8 cellular contexts compared by ENCODE assay signal in the genomic region with DNA sequence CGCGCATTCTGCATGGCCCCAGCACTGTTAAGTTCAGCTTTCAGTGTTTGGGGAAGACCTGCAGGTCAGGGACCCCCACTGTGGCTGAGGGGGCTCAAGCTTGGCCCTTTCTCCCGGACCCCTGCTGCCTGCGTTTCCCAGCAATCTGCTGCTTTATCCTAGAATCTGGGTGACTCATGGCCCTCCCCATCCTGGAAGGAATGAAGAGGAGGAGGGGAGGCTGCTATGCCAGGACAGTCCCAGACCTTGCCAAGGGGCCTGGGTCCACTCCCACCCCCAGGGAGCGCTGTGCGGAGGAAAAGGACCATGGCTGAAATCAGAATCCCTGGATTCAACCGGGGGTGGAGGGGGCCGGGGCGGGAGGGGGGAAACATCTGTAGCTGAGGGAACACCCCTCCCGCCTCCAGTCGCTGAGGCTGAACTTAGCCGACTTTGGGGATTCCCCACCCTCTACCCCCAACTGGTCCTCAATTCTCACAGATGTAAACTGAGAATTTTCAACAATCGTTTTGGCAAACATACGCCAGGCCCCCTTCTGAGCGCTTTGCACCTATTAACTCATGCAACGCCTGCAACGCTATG. TPM values are rescaled to one million over a fixed set of nuclear protein-coding genes. Genes with fewer than 3 reads are reported as not detected.
A peak's percentile ranks its signal among the peaks of the same experiment; 100 is the strongest.
DNase-seq lines count a peak whose midpoint lies in the region; ATAC-seq and TF ChIP-seq lines count a peak whose summit lies in the region.

No MANE protein-coding gene starts in this region.

- H3K27ac Mint-ChIP-seq in activated naive CD4-positive, alpha-beta T cell treated with anti-CD3 and anti-CD28 coated beads, Interleukin-2, amount 50 U/mL, for 24 hours = no peak overlapping the region
- H3K27ac Mint-ChIP-seq in activated naive CD4-positive, alpha-beta T cell treated with anti-CD3 and anti-CD28 coated beads, Interleukin-2, amount 50 U/mL, for 72 hours = no peak overlapping the region

- H3K36me3 Mint-ChIP-seq in activated naive CD4-positive, alpha-beta T cell treated with anti-CD3 and anti-CD28 coated beads, Interleukin-2, amount 50 U/mL, for 24 hours = peaks cover 3% of the 10 kb centered on the region
- H3K36me3 Mint-ChIP-seq in activated naive CD4-positive, alpha-beta T cell treated with anti-CD3 and anti-CD28 coated beads, Interleukin-2, amount 50 U/mL, for 72 hours = peaks cover 11 to 16% of the 10 kb centered on the region in 2 donors

- H3K4me3 ChIP-seq in thyroid gland (replicated peaks in 1 of 3) = peak overlapping the region in 1 of 3 donors; percentile 53

- TF ChIP-seq CTCF in thyroid gland (IDR thresholded peaks at IDR 0.05) = peak in 1 of 6 experiments; percentile 4

- peak overlapping the region; percentile 81 for H3K4me3 Mint-ChIP-seq in activated naive CD4-positive, alpha-beta T cell treated with anti-CD3 and anti-CD28 coated beads, Interleukin-2, amount 50 U/mL, for 24 hours

- H3K27me3 ChIP-seq in thyroid gland = no peaks in the 10 kb centered on the region

- no peak for ATAC-seq in activated naive CD4-positive, alpha-beta T cell treated with anti-CD3 and anti-CD28 coated beads, Interleukin-2, amount 50 U/mL, for 72 hours
- no peak for ATAC-seq in GM18867 (IDR thresholded peaks at IDR 0.05; ENCODE audit: unreplicated experiment)

- H3K9me3 ChIP-seq in thyroid gland = no peaks in the 10 kb centered on the region

- peak overlapping the region in 1 of 3 donors; percentile 65 for H3K27ac ChIP-seq in thyroid gland

- peaks cover 8% of the 10 kb centered on the region in 2 donors for H3K4me1 ChIP-seq in thyroid gland

- intact Hi-C loops in thyroid gland (cut with DNase I) = no loop called here

- H3K4me1 Mint-ChIP-seq in activated naive CD4-positive, alpha-beta T cell treated with anti-CD3 and anti-CD28 coated beads, Interleukin-2, amount 50 U/mL, for 24 hours = peaks cover 8% of the 10 kb centered on the region

- DNase-seq in activated naive CD4-positive, alpha-beta T cell treated with anti-CD3 and anti-CD28 coated beads, Interleukin-2, amount 50 U/mL, for 72 hours (ENCODE audit: low spot score in 2 of 2) = no peak
- DNase-seq in amniotic stem cell (lab: John Stamatoyannopoulos, UW) (peak; percentile 28), iPS-NIHi11 (ENCODE audit: low spot score) (peak; percentile 81), thyroid gland (peak; percentile 23 to 35), HPDE6-E6E7 (ENCODE audit: extremely low spot score) (no peak), NCI-H1048 (lab: John Stamatoyannopoulos, UW) (no peak)

- peaks cover 7% of the 10 kb centered on the region for H3K9me3 Mint-ChIP-seq in activated naive CD4-positive, alpha-beta T cell treated with anti-CD3 and anti-CD28 coated beads, Interleukin-2, amount 50 U/mL, for 24 hours
- peaks cover 5 to 10% of the 10 kb centered on the region in 2 donors for H3K9me3 Mint-ChIP-seq in activated naive CD4-positive, alpha-beta T cell treated with anti-CD3 and anti-CD28 coated beads, Interleukin-2, amount 50 U/mL, for 72 hours

- WGBS in thyroid gland, 2 donors = 7 to 19% methylated on average over 14 to 16 of the region's 17 CpGs

- peaks cover 0 to 8% of the 10 kb centered on the region in 2 donors for H3K36me3 ChIP-seq in thyroid gland

- no peak for TF ChIP-seq POLR2A in thyroid gland (IDR thresholded peaks at IDR 0.05)

- no peaks in the 10 kb centered on the region for H3K27me3 Mint-ChIP-seq in activated naive CD4-positive, alpha-beta T cell treated with anti-CD3 and anti-CD28 coated beads, Interleukin-2, amount 50 U/mL, for 24 hours

RNA-seq across cellular contexts. Expression of a gene that starts 20.6 kb away (rescaled TPM):
- under 1 TPM in 1 of 2 donors, not detected in 1; 0.31 TPM for total RNA-seq in activated naive CD4-positive, alpha-beta T cell treated with anti-CD3 and anti-CD28 coated beads, Interleukin-2, amount 50 U/mL, for 72 hours
- 10 to 100 TPM in 1 of 4 donors, 1 to 10 TPM in 3; 5.3 to 11.7 (median 6.1) TPM for total RNA-seq in thyroid gland

RNA-seq across cellular contexts. Expression of a gene that starts 34.7 kb away (rescaled TPM):
- 100 to 1,000 TPM in 1 of 2 donors, 10 to 100 TPM in 1; 99.5 to 147 TPM for total RNA-seq in activated naive CD4-positive, alpha-beta T cell treated with anti-CD3 and anti-CD28 coated beads, Interleukin-2, amount 50 U/mL, for 72 hours
- 10 to 100 TPM; 37.0 to 58.9 (median 57.7) TPM for total RNA-seq in thyroid gland

RNA-seq across cellular contexts. Expression of a gene that starts 34.9 kb away (rescaled TPM):
- total RNA-seq in activated naive CD4-positive, alpha-beta T cell treated with anti-CD3 and anti-CD28 coated beads, Interleukin-2, amount 50 U/mL, for 72 hours = 100 to 1,000 TPM in 1 of 2 donors, 10 to 100 TPM in 1; 55.4 to 211 TPM
- total RNA-seq in thyroid gland = 10 to 100 TPM; 14.0 to 19.3 (median 14.9) TPM

Comparison
In these comparisons a context has a peak if more than half of its experiments do, and no peak if none do; other contexts are left out.
1. DNase-seq: peak in amniotic stem cell (single experiment), iPS-NIHi11 (single experiment) and thyroid gland (2 of 2); none in activated naive CD4-positive, alpha-beta T cell treated with anti-CD3 and anti-CD28 coated beads, Interleukin-2, amount 50 U/mL, for 72 hours (0 of 2), HPDE6-E6E7 (single experiment) and NCI-H1048 (single experiment).
2. RNA of a gene that starts 20.6 kb away (total RNA-seq): 5.3 to 11.7 TPM in thyroid gland; 0.31 TPM in activated naive CD4-positive, alpha-beta T cell treated with anti-CD3 and anti-CD28 coated beads, Interleukin-2, amount 50 U/mL, for 72 hours; every median in the first group is over 4 times any median in the second.